In the genomic region with DNA sequence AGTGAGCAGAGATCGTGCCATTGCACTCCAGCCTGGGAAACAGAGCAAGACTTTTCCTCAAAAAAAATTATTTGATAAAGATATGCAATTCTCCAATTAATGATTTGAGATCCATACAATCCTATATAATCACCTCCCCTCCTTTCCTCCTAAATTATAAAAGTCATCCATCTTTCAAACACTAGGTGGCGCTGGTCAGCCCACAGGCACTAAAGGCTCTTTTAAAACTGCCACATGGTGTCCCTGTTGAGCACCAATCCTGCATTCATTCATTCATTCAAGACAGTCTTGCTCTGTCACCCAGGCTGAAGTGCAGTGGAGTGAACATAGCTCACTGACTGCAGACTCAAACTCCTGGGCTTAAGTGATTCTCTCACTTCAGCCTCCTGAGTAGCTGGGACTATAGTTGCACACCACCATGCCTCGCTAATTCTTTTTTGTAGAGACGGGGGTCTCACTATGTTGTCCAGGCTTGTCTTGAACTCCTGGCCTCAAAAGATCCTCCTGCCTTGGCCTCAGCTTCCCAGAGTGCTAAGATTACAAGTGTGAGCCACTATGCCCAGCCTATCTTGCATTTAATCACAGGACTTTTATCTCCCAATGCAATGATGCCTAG, we compare ENCODE assay signal across 8 cellular contexts. TPM values are rescaled to one million over a fixed set of nuclear protein-coding genes. Genes with fewer than 3 reads are reported as not detected.
A peak's percentile ranks its signal among the peaks of the same experiment; 100 is the strongest.
DNase-seq lines count a peak whose midpoint lies in the region; ATAC-seq, FAIRE-seq and TF ChIP-seq lines count a peak whose summit lies in the region.

No MANE protein-coding gene starts in this region.

- FAIRE-seq in GM12878 (lab: Jason Lieb, UNC), result peak; percentile 90

- intact Hi-C loops in CD14-positive monocyte (cut with micrococcal nuclease) (no loop called here), GM12878 (cut with micrococcal nuclease; ENCODE audit: unreplicated experiment) (no loop called here)

- H3K4me3 Mint-ChIP-seq in CD14-positive monocyte, result no peak overlapping the region

- RAD21 ChIA-PET in GM12878 (lab: Charles Lee; ENCODE audit: unreplicated experiment), result interaction anchor here (0.6 to 1.1 kb wide), 2 partner anchors 187 to 1028 kb away, joined by 3 to 5 read pairs; no protein-coding TSS in a partner anchor

- peaks cover 12% of the 10 kb centered on the region for H3K4me1 Mint-ChIP-seq in CD14-positive monocyte

- H3K4me2 ChIP-seq in GM12878 (ENCODE audit: control insufficient read depth, insufficient read depth), result no peak overlapping the region

- no peaks in the 10 kb centered on the region for H3K4me1 ChIP-seq in GM12878 (ENCODE audit: control insufficient read depth, insufficient read depth, low read length)

- TF ChIP-seq CTCF in CD14-positive monocyte (IDR thresholded peaks at IDR 0.05) (peak; percentile 99), GM12878 (IDR thresholded peaks at IDR 0.05 in 2 of 3, conservative IDR thresholded peaks at IDR 0.05 in 1 of 3; ENCODE audit: control insufficient read depth in 2 of 3, extremely low read depth in 1 of 3, insufficient read depth in 1 of 3, low read depth in 3 of 3, low read length in 3 of 3) (peak; percentile 81 to 91 (median 82)), kidney epithelial cell (IDR thresholded peaks at IDR 0.05; ENCODE audit: insufficient read depth, low read length, poor library complexity, severe bottlenecking) (peak; percentile 74)

- WGBS in GM12878 (ENCODE audit: insufficient coverage, insufficient replicate concordance, low lambda C conversion rate, missing lambda C conversion rate), result 46% methylated on average over 4 of the region's 4 CpGs

- ATAC-seq in GM18498 (IDR thresholded peaks at IDR 0.05; ENCODE audit: unreplicated experiment), result peak; percentile 67
- ATAC-seq in HG03565 (IDR thresholded peaks at IDR 0.05; ENCODE audit: unreplicated experiment), result peak; percentile 65
- peak; percentile 77 for ATAC-seq in GM12878
- no peak for ATAC-seq in GM21447 (IDR thresholded peaks at IDR 0.05; ENCODE audit: unreplicated experiment)

- H3K27me3 ChIP-seq in GM12878 (replicated peaks in 1 of 2; ENCODE audit: control insufficient read depth in 2 of 2, insufficient read depth in 2 of 2, low read length in 1 of 2) (no peaks in the 10 kb centered on the region; a peak in 2 of 4 replicates), kidney epithelial cell (ENCODE audit: control insufficient read depth, insufficient read depth, low read length) (no peaks in the 10 kb centered on the region)

- peak; percentile 59 for DNase-seq in CD14-positive monocyte (ENCODE audit: low spot score)
- DNase-seq in RKO (ENCODE audit: low spot score), result peak; percentile 74
- DNase-seq in GM12878 (ENCODE audit: low read depth, low spot score), result no peak
- DNase-seq in kidney epithelial cell (ENCODE audit: low read depth), result no peak
- peak; percentile 31 for DNase-seq in stromal cell of bone marrow (ENCODE audit: low read depth)

- SMC1A ChIA-PET in GM12878 (lab: Charles Lee; ENCODE audit: uncharacterized antibody, unreplicated experiment), result interaction anchor here (1.4 to 1.7 kb wide), 2 partner anchors 9 to 13 kb away, joined by 3 to 6 read pairs; no protein-coding TSS in a partner anchor

- no peak overlapping the region for H3K9ac ChIP-seq in GM12878 (ENCODE audit: control insufficient read depth, insufficient read depth, low read length)

- no peaks in the 10 kb centered on the region for H3K79me2 ChIP-seq in GM12878 (ENCODE audit: control insufficient read depth, insufficient read depth, low read length)

- H3K4me3 ChIP-seq in GM12878 (no peak overlapping the region), kidney epithelial cell (ENCODE audit: low read depth, low read length) (no peak overlapping the region)

- TF ChIP-seq POLR2A in GM12878 (IDR thresholded peaks at IDR 0.05; ENCODE audit: low read depth, low read length), result no peak

- no peaks in the 10 kb centered on the region for H3K9me3 ChIP-seq in GM12878 (replicated peaks; ENCODE audit: control insufficient read depth, insufficient read depth, low read length)

- H3K27me3 Mint-ChIP-seq in CD14-positive monocyte (ENCODE audit: low read depth in 3 of 3), result peaks cover 9 to 19% (median 14%) of the 10 kb centered on the region in 3 donors

- in situ Hi-C loops in GM12878 (cut with MboI), result no loop called here

- no peak for TF ChIP-seq EP300 in GM12878 (IDR thresholded peaks at IDR 0.05; ENCODE audit: borderline replicate concordance in 1 of 2, control insufficient read depth in 1 of 2, low read depth in 2 of 2, low read length in 2 of 2)

- CTCF ChIA-PET in GM12878 (lab: Yijun Ruan, JAX), result interaction anchor here (0.8 to 5.2 kb wide), 10 partner anchors 9 to 829 kb away, joined by 3 to 40 read pairs (median 6); no protein-coding TSS in a partner anchor

- TF ChIP-seq RAD21 in GM12878 (IDR thresholded peaks at IDR 0.05; ENCODE audit: insufficient read depth, low read depth, low read length), result peak; percentile 35; the same call in 1 of the 2 replicates

- no peaks in the 10 kb centered on the region for H3K36me3 Mint-ChIP-seq in CD14-positive monocyte

- BruUV-seq in GM12878 (replicated peaks; lab: Mats Ljungman, UMichigan), result no TSS peak

- peak overlapping the region in 2 of 7 donors; percentile 42 to 61 for H3K27ac Mint-ChIP-seq in CD14-positive monocyte

- H3K36me3 ChIP-seq in GM12878 (ENCODE audit: control insufficient read depth in 2 of 2, insufficient read depth in 2 of 2, low read length in 1 of 2) (no peaks in the 10 kb centered on the region), kidney epithelial cell (ENCODE audit: control insufficient read depth, insufficient read depth, low read length) (no peaks in the 10 kb centered on the region)

- H4K20me1 ChIP-seq in GM12878 (ENCODE audit: control insufficient read depth, insufficient read depth), result no peaks in the 10 kb centered on the region

- H3K9me3 Mint-ChIP-seq in CD14-positive monocyte, result peaks cover 0 to 2% (median 0%) of the 10 kb centered on the region in 7 donors

- POLR2A ChIA-PET in GM12878 (lab: Charles Lee), result no interaction called here

- H3K27ac ChIP-seq in GM12878 (ENCODE audit: control insufficient read depth, insufficient read depth), result no peak overlapping the region

- no peak overlapping the region for H2AFZ ChIP-seq in GM12878 (ENCODE audit: control insufficient read depth, low read depth, low read length)

TF ChIP-seq in GM12878, 131 proteins besides CTCF, POLR2A, EP300 and RAD21:
- peak; percentile 100 for TF ChIP-seq ZNF24 (IDR thresholded peaks at IDR 0.05)
- TF ChIP-seq YY1 (IDR thresholded peaks at IDR 0.05; ENCODE audit: low read depth, low read length), result 0 out of 2 replicates have a peak, but pooled peaks have one; percentile 49
- TF ChIP-seq SMC3 (IDR thresholded peaks at IDR 0.05; ENCODE audit: borderline replicate concordance, low read length), result peak; percentile 58; the same call in 1 of the 2 replicates
- peak; percentile 51; the same call in 1 of the 2 replicates for TF ChIP-seq SMARCA5 (IDR thresholded peaks at IDR 0.05)
- TF ChIP-seq, protein P1, sequence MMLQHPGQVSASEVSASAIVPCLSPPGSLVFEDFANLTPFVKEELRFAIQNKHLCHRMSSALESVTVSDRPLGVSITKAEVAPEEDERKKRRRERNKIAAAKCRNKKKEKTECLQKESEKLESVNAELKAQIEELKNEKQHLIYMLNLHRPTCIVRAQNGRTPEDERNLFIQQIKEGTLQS (IDR thresholded peaks at IDR 0.05; ENCODE audit: borderline replicate concordance, extremely low read depth, low read depth, low read length), result 0 out of 2 replicates have a peak, but pooled peaks have one; percentile 17
- no peak for TF ChIP-seq CREB1 (IDR thresholded peaks at IDR 0.05; ENCODE audit: low read depth)

RNA-seq across cellular contexts. Expression of a gene that starts 58.7 kb away (rescaled TPM):
- polyA plus RNA-seq in CD14-positive monocyte, result under 1 TPM; 0.27 to 0.42 TPM
- total RNA-seq in GM12878 (2013; cell fraction: nucleolus; rRNA removed), result 0.12 and 0.21 TPM in 2 replicates
- total RNA-seq in GM12878 (2014; rRNA removed), result not detected in 2 replicates
- not detected in 2 replicates for total RNA-seq in GM12878 (2014; rRNA removed; fragmentation: Illumina TruSeq; extraction: Trizol)
- total RNA-seq in GM12878 (2021), result 0.05 TPM in 1 of 2 replicates, not detected in the other
- 0.05 TPM for polyA plus RNA-seq in GM12878 (2011; ENCODE audit: low read depth)
- polyA plus RNA-seq in GM12878 (2011; rRNA removed), result 0.10 and 0.12 TPM in 2 replicates
- polyA plus RNA-seq in GM12878 (2011; cell fraction: cytosol; rRNA removed), result 0.07 TPM in 2 replicates
- 0.07 TPM in 2 replicates for polyA plus RNA-seq in GM12878 (2011; cell fraction: nucleus; rRNA removed)
- polyA plus RNA-seq in GM12878 (2012), result 0.05 and 0.07 TPM in 2 replicates
- polyA plus RNA-seq in GM12878 (2014; fragmentation: Illumina TruSeq; extraction: Trizol), result 0.01 TPM in 1 of 2 replicates, not detected in the other
- not detected for polyA plus RNA-seq in GM12878 (2014; fragmentation: Nextera tagmentation; extraction: Ambion mirVana)
- polyA plus RNA-seq in GM12878 (2014; rRNA removed), result 0.04 TPM in 1 of 2 replicates, not detected in the other
- not detected for polyA plus RNA-seq in GM12878 (2016; fragmentation: Nextera tagmentation; extraction: Ambion mirVana)
- 0.22 and 0.41 TPM in 2 replicates for polyA minus RNA-seq in GM12878 (2011; rRNA and poly(A)+ RNA removed)
- not detected in 2 replicates for polyA minus RNA-seq in GM12878 (2011; cell fraction: cytosol; rRNA and poly(A)+ RNA removed)
- polyA minus RNA-seq in GM12878 (2011; cell fraction: nucleus; rRNA and poly(A)+ RNA removed), result 0.10 and 0.12 TPM in 2 replicates
- total RNA-seq in kidney epithelial cell, result 2.5 and 4.0 TPM in 2 replicates

Comparison
In these comparisons a context has a peak if more than half of its experiments do, and no peak if none do; other contexts are left out.
1. DNase-seq: peak in CD14-positive monocyte (single experiment), RKO (single experiment) and stromal cell of bone marrow (single experiment); none in GM12878 (single experiment) and kidney epithelial cell (single experiment).
2. Peak in every context shown above with its lines, with median percentiles within 50 percentile points of each other: CTCF ChIP-seq.